14 cellular contexts compared by ENCODE assay signal in the genomic region with DNA sequence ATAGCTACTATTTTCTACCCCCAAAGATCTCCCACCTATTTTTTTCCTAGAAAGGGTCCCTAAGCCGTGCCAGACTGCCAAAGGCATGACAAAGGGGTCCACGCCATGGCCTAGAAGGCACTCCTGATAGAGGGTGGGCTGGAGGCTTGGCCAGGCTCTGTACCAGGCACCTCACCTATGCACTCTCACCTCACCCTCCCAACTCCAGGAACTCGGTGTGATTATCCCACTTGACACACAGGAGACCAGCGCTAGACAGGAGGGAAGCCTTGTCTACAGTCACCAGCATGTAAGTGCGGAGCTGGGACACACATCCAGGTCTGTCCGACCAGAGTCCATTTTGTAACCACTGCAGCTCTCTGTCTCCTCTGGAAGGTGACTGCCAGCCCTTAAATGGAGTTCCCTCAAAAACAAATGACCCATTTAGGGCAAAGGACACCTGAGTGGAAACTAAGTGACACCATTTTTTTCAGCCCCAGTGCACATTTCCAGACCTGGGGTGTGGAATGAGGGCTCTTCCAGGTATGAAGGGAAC.
DNase-seq lines count a peak whose midpoint lies in the region; ATAC-seq and TF ChIP-seq lines count a peak whose summit lies in the region.
"Had no signal": no experiment of that assay in that cellular context is flagged by ENCODE, and none has a peak within 500 bp of the region (broad histone marks: within the 10 kb centered on the region; RNA-seq: fewer than 3 reads in every experiment).

No MANE protein-coding gene starts in this region.

- ATAC-seq in HG02981 (IDR thresholded peaks at IDR 0.05; ENCODE audit: unreplicated experiment), result no peak

- peaks cover 1% of the 10 kb centered on the region for H3K4me1 Mint-ChIP-seq in endodermal cell
- H3K4me1 Mint-ChIP-seq in osteocyte (ENCODE audit: unreplicated experiment), result peaks cover 30% of the 10 kb centered on the region

- no peak overlapping the region for H3K27ac Mint-ChIP-seq in endodermal cell
- no peak overlapping the region for H3K27ac Mint-ChIP-seq in osteocyte (ENCODE audit: unreplicated experiment)
- H3K27ac Mint-ChIP-seq: CD4-positive, CD25-positive, alpha-beta regulatory T cell; HFFc6 had no signal

- peak; percentile 30 for DNase-seq in activated CD8-positive, alpha-beta memory T cell treated with anti-CD3 and anti-CD28 coated beads for 24 hours
- DNase-seq in activated CD8-positive, alpha-beta memory T cell treated with anti-CD3 and anti-CD28 coated beads, Interleukin-2, amount 50 U/mL, for 4 hours, result no peak
- DNase-seq in endodermal cell (peak; percentile 17), osteocyte (ENCODE audit: extremely low spot score, unreplicated experiment) (peak; percentile 15), vagina (ENCODE audit: extremely low spot score in 2 of 2) (peak; percentile 81 to 85), HT-29 (ENCODE audit: low spot score) (no peak), A172 (ENCODE audit: low spot score) (no peak)
- DNase-seq: CD4-positive, CD25-positive, alpha-beta regulatory T cell; HCEC 1CT; HFFc6 had no signal

- H3K36me3 ChIP-seq in endodermal cell (ENCODE audit: control insufficient read depth, insufficient read depth, low read length) (no peaks in the 10 kb centered on the region), vagina (no peaks in the 10 kb centered on the region)
- H3K36me3 ChIP-seq: BLaER1 had no signal

- no peak for TF ChIP-seq POLR2A in vagina (IDR thresholded peaks at IDR 0.05)

- no peak overlapping the region for H3K4me3 ChIP-seq in endodermal cell (ENCODE audit: low read length)
- H3K4me3 ChIP-seq in vagina, result no peak overlapping the region
- H3K4me3 ChIP-seq: BLaER1 had no signal

- H3K9me3 Mint-ChIP-seq in endodermal cell (peaks cover 70% of the 10 kb centered on the region), osteocyte (ENCODE audit: unreplicated experiment) (peaks cover 9% of the 10 kb centered on the region)
- H3K9me3 Mint-ChIP-seq: HFFc6 had no signal

- H3K4me3 Mint-ChIP-seq in endodermal cell (no peak overlapping the region), osteocyte (ENCODE audit: unreplicated experiment) (no peak overlapping the region)
- H3K4me3 Mint-ChIP-seq: CD4-positive, CD25-positive, alpha-beta regulatory T cell; HFFc6 had no signal

- H3K27me3 ChIP-seq in endodermal cell (ENCODE audit: control insufficient read depth, insufficient read depth, low read length, poor library complexity, severe bottlenecking) (no peaks in the 10 kb centered on the region), vagina (no peaks in the 10 kb centered on the region)

- H3K4me1 ChIP-seq in endodermal cell (ENCODE audit: control insufficient read depth, insufficient read depth, low read length), result no peaks in the 10 kb centered on the region
- no peaks in the 10 kb centered on the region for H3K4me1 ChIP-seq in vagina
- H3K4me1 ChIP-seq: BLaER1 had no signal

- H3K27ac ChIP-seq in endodermal cell (ENCODE audit: low read depth, low read length), result no peak overlapping the region
- no peak overlapping the region for H3K27ac ChIP-seq in vagina
- H3K27ac ChIP-seq: 22Rv1, BLaER1, HL-60 had no signal

- no peak overlapping the region for H3K9ac ChIP-seq in endodermal cell (ENCODE audit: extremely low read depth, low read length, poor library complexity, severe bottlenecking)
- H3K9ac ChIP-seq: BLaER1 had no signal

- H3K9me3 ChIP-seq in endodermal cell (ENCODE audit: control insufficient read depth, low read length) (no peaks in the 10 kb centered on the region), vagina (no peaks in the 10 kb centered on the region)

- WGBS in endodermal cell (ENCODE audit: insufficient coverage in 1 of 2, insufficient read length in 1 of 2), 2 experiments, result 95% methylated on average over 6 of the region's 6 CpGs; no CpG with 5 or more reads in 1 of the 2 experiments

- H3K27me3 Mint-ChIP-seq in endodermal cell (ENCODE audit: insufficient read depth), result no peaks in the 10 kb centered on the region
- H3K27me3 Mint-ChIP-seq in osteocyte (ENCODE audit: unreplicated experiment), result no peaks in the 10 kb centered on the region

- H3K36me3 Mint-ChIP-seq in endodermal cell (ENCODE audit: low read depth) (peaks cover 2% of the 10 kb centered on the region), osteocyte (ENCODE audit: unreplicated experiment) (no peaks in the 10 kb centered on the region)
- H3K36me3 Mint-ChIP-seq: CD4-positive, CD25-positive, alpha-beta regulatory T cell had no signal

- TF ChIP-seq CTCF in endodermal cell (conservative IDR thresholded peaks at IDR 0.05), result no peak
- TF ChIP-seq CTCF in osteocyte (IDR thresholded peaks at IDR 0.05), result no peak
- no peak for TF ChIP-seq CTCF in vagina (IDR thresholded peaks at IDR 0.05)

- intact Hi-C loops in vagina (cut with DNase I), result no loop called here

Comparison
In these comparisons a context has a peak if more than half of its experiments do, and no peak if none do; other contexts are left out.
1. DNase-seq: peak in activated CD8-positive, alpha-beta memory T cell treated with anti-CD3 and anti-CD28 coated beads for 24 hours (single experiment), endodermal cell (single experiment), osteocyte (single experiment) and vagina (2 of 2); none in activated CD8-positive, alpha-beta memory T cell treated with anti-CD3 and anti-CD28 coated beads, Interleukin-2, amount 50 U/mL, for 4 hours (single experiment), HT-29 (single experiment) and A172 (single experiment).